ENCODE assay signal across 1 cellular context in genomic region chr7:100632951-100633717, GRCh38.
TF ChIP-seq lines count a peak whose summit lies in the region.

No MANE protein-coding gene starts in this region.

TF ChIP-seq in IMR-90, 13 proteins besides CTCF, POLR2A, EP300 and RAD21:
- peak; percentile 42; the same call in 1 of the 2 replicates for TF ChIP-seq MXI1 (IDR thresholded peaks at IDR 0.05; ENCODE audit: borderline replicate concordance, low read depth, low read length)
- TF ChIP-seq NFE2L2 (IDR thresholded peaks at IDR 0.05; ENCODE audit: low read depth, low read length) = no peak
- peak; percentile 77 for TF ChIP-seq USF2 (IDR thresholded peaks at IDR 0.05; ENCODE audit: low read depth, low read length)
- no peak for TF ChIP-seq CEBPB (IDR thresholded peaks at IDR 0.05; ENCODE audit: low read depth, low read length)
- TF ChIP-seq SMC3 (IDR thresholded peaks at IDR 0.05; ENCODE audit: low read depth, low read length) = no peak
- no peak for TF ChIP-seq RCOR1 (IDR thresholded peaks at IDR 0.05; ENCODE audit: insufficient replicate concordance, low read length)
- no peak for TF ChIP-seq CHD1 (IDR thresholded peaks at IDR 0.05; ENCODE audit: low read depth, low read length)
- no peak for TF ChIP-seq FOS (IDR thresholded peaks at IDR 0.05; ENCODE audit: low read depth, low read length)
- TF ChIP-seq MAFK (IDR thresholded peaks at IDR 0.05; ENCODE audit: low read depth, low read length) = no peak
TF ChIP-seq in IMR-90: peak in this region for 2.
